ENCODE assay signal across 28 cellular contexts in the genomic region with DNA sequence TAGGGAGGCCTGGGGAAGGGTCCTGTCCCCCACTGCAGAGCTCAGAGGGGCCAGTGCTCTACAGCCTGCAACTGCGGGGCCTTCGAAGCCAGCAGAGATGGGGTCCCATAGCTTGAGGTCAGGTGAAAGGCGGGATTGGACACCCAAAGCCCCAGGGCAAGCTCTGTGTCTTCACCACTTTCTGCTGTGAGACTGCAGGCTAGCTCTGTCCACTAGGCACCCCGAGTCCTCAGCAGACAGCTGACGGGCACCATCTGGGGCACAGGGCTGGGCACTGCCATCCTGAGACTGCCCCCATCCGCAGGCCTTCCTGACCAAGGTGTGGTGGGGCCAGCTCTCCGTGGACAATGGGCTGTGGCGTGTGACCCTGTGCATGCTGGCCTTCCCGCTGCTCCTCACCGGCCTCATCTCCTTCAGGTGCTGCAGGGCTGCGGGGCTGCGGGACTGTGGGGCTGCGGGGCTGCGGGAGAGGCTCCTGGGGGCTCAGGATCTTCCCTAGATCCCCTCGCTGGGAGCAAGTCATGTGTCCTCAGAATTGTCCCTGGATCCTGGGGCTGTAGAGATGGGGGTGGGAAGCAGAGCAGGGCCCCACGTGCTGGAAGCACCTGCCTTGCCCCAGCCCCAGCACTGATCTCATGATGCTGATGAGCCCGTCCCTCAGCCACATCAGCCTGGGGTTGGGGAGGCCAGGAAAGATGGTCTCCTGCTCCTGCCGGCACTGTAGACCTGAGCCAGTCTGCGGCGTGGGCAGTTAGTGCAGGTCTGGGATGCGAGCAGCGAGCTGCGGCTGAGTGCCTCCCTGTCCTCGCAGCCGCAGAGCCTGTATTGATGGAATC. TPM values are rescaled to one million over a fixed set of nuclear protein-coding genes. Genes with fewer than 3 reads are reported as not detected.
"Had no signal": no experiment of that assay in that cellular context is flagged by ENCODE, and none has a peak within 500 bp of the region (broad histone marks: within the 10 kb centered on the region; RNA-seq: fewer than 3 reads in every experiment).

No MANE protein-coding gene starts in this region.

- H3K4me3 Mint-ChIP-seq: activated CD4-positive, alpha-beta T cell treated with anti-CD3 and anti-CD28 coated beads, Interleukin-2, amount 10 ng/mL, durations not matched to agents 24 days and 14 days; activated CD8-positive, alpha-beta T cell treated with anti-CD3 and anti-CD28 coated beads for 36 hours; activated T-cell treated with anti-CD3 and anti-CD28 coated beads, Interleukin-2, amount 50 U/mL, for 72 hours; naive thymus-derived CD4-positive, alpha-beta T cell; neural crest cell; stimulated activated memory B cell treated with anti-CD40 and anti-IgM and Interleukin-4, amounts not matched to agents 10 μg/mL and 1 μg/mL and 100 μg/mL, for 72 hours; T-cell; T-helper 2 cell treated with Interferon-gamma antibody and Interleukin-4, amounts not matched to agents 5 μg/mL and 100 μg/mL, for 36 hours had no signal

- H3K27ac Mint-ChIP-seq: activated CD4-positive, alpha-beta T cell treated with anti-CD3 and anti-CD28 coated beads, Interleukin-2, amount 10 ng/mL, durations not matched to agents 24 days and 14 days; activated CD8-positive, alpha-beta T cell treated with anti-CD3 and anti-CD28 coated beads for 36 hours; activated T-cell treated with anti-CD3 and anti-CD28 coated beads, Interleukin-2, amount 50 U/mL, for 72 hours; naive thymus-derived CD4-positive, alpha-beta T cell; stimulated activated memory B cell treated with anti-CD40 and anti-IgM and Interleukin-4, amounts not matched to agents 10 μg/mL and 1 μg/mL and 100 μg/mL, for 72 hours; T-cell; T-helper 2 cell treated with Interferon-gamma antibody and Interleukin-4, amounts not matched to agents 5 μg/mL and 100 μg/mL, for 36 hours had no signal

- H3K27ac ChIP-seq: adrenal gland, heart right ventricle, left lung, stomach, suprapubic skin, tibial nerve, vagina, VCaP had no signal

- H3K36me3 Mint-ChIP-seq: stimulated activated memory B cell treated with anti-CD40 and anti-IgM and Interleukin-4, amounts not matched to agents 10 μg/mL and 1 μg/mL and 100 μg/mL, for 72 hours; T-cell had no signal

- H3K4me1 Mint-ChIP-seq: activated CD4-positive, alpha-beta T cell treated with anti-CD3 and anti-CD28 coated beads, Interleukin-2, amount 10 ng/mL, durations not matched to agents 24 days and 14 days; neural crest cell; stimulated activated memory B cell treated with anti-CD40 and anti-IgM and Interleukin-4, amounts not matched to agents 10 μg/mL and 1 μg/mL and 100 μg/mL, for 72 hours; T-cell had no signal

- ATAC-seq: activated CD4-positive, CD25-positive, alpha-beta regulatory T cell treated with anti-CD3 and anti-CD28 coated beads, Interleukin-2, amount 50 U/mL, for 24 hours; activated CD8-positive, alpha-beta T cell treated with anti-CD3 and anti-CD28 coated beads for 36 hours; activated T-cell treated with anti-CD3 and anti-CD28 coated beads, Interleukin-2, amount 50 U/mL, for 72 hours; left lung; naive thymus-derived CD4-positive, alpha-beta T cell; sciatic nerve; stimulated activated memory B cell treated with anti-CD40 and anti-IgM and Interleukin-4, amounts not matched to agents 10 μg/mL and 1 μg/mL and 100 μg/mL, for 72 hours; T-cell had no signal

- H3K9me3 ChIP-seq: adrenal gland, heart right ventricle, left lung, stomach, suprapubic skin, tibial nerve, vagina had no signal

- H3K4me3 ChIP-seq: adrenal gland, heart right ventricle, left lung, lung, stomach, suprapubic skin, tibial nerve, vagina had no signal

- FAIRE-seq: astrocyte, bronchial epithelial cell, endometrium, small intestine had no signal

- H3K4me1 ChIP-seq: adrenal gland, heart right ventricle, left lung, stomach, tibial nerve, vagina had no signal

- H3K9me3 Mint-ChIP-seq: activated CD4-positive, alpha-beta T cell treated with anti-CD3 and anti-CD28 coated beads, Interleukin-2, amount 10 ng/mL, durations not matched to agents 24 days and 14 days; activated CD8-positive, alpha-beta T cell treated with anti-CD3 and anti-CD28 coated beads for 36 hours; activated T-cell treated with anti-CD3 and anti-CD28 coated beads, Interleukin-2, amount 50 U/mL, for 72 hours; naive thymus-derived CD4-positive, alpha-beta T cell; T-cell; T-helper 2 cell treated with Interferon-gamma antibody and Interleukin-4, amounts not matched to agents 5 μg/mL and 100 μg/mL, for 36 hours had no signal

- DNase-seq: activated CD4-positive, alpha-beta T cell treated with anti-CD3 and anti-CD28 coated beads, Interleukin-2, amount 10 ng/mL, durations not matched to agents 24 days and 14 days; activated CD8-positive, alpha-beta T cell treated with anti-CD3 and anti-CD28 coated beads for 36 hours; activated gamma-delta T cell; activated naive CD4-positive, alpha-beta T cell treated with anti-CD3 and anti-CD28 coated beads, Interleukin-2, amount 50 U/mL, for 16 hours; activated T-cell treated with anti-CD3 and anti-CD28 coated beads, Interleukin-2, amount 50 U/mL, for 72 hours; cerebellar nuclear complex; cortex of kidney; heart right ventricle; naive thymus-derived CD4-positive, alpha-beta T cell; small intestine; stimulated activated CD4-positive, alpha-beta T cell treated with anti-CD3 and anti-CD28 coated beads, Interleukin-15, amount 100 ng/mL, for 24 hours; stomach had no signal

- H3K27me3 ChIP-seq: adrenal gland, suprapubic skin, tibial nerve, vagina had no signal

- H3K27me3 Mint-ChIP-seq: activated CD4-positive, alpha-beta T cell treated with anti-CD3 and anti-CD28 coated beads, Interleukin-2, amount 10 ng/mL, durations not matched to agents 24 days and 14 days; activated CD8-positive, alpha-beta T cell treated with anti-CD3 and anti-CD28 coated beads for 36 hours; naive thymus-derived CD4-positive, alpha-beta T cell; stimulated activated memory B cell treated with anti-CD40 and anti-IgM and Interleukin-4, amounts not matched to agents 10 μg/mL and 1 μg/mL and 100 μg/mL, for 72 hours; T-cell had no signal

- H3K36me3 ChIP-seq: adrenal gland, suprapubic skin, tibial nerve, vagina had no signal

RNA-seq across cellular contexts. Expression of gene TRPM2, which starts 46.8 kb away (rescaled TPM):
- total RNA-seq: neural crest cell had no signal
